Comparison of ENCODE assay signal across 8 cellular contexts in the genomic region with DNA sequence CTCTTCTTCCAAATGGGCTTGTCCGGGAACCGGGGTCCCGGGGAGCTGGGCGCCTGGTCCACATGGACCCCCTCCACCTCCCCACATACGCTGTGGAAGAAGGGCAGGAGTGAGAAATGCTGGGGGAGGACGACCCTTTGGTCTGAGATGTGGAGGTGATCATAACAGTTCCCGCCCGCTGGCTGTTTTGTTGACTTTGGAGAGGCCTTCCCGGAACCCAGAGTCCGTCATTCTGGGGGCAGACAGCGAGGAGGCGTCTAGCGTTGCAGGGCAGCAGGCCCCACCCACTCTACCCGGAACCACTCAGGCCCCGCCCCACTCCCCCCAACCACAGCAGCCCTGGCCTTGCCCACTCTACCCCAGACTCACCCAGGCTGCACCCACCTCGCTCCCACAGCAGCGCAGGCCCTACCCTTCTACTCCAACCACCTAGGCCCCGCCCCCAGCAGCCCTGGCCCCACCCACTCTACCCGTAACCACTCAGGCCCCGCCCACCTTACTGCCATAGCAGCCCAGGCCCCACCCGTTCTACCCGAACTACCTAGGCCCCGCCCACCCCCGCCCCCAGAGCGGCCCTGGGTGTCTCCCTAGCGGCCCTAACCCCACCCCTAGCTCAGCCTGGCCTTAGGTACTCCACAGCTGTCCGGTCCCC. TPM values are rescaled to one million over a fixed set of nuclear protein-coding genes. Genes with fewer than 3 reads are reported as not detected.
A peak's percentile ranks its signal among the peaks of the same experiment; 100 is the strongest.
DNase-seq lines count a peak whose midpoint lies in the region; ATAC-seq lines count a peak whose summit lies in the region.

No MANE protein-coding gene starts in this region.

- H3K4me3 Mint-ChIP-seq in activated T-cell treated with anti-CD3 and anti-CD28 coated beads, Interleukin-2, amount 50 U/mL, for 4 hours: no peak overlapping the region
- H3K4me3 Mint-ChIP-seq in stimulated activated naive CD8-positive, alpha-beta T cell treated with anti-CD3 and anti-CD28 coated beads, Interleukin-15, amount 100 ng/mL, for 72 hours: no peak overlapping the region
- no peak overlapping the region for H3K4me3 Mint-ChIP-seq in activated T-helper 2 cell treated with anti-CD3 and anti-CD28 coated beads, Interferon-gamma antibody, Interleukin-2, Interleukin-4, amounts not matched to agents 10 μg/mL and 5 μg/mL and 100 μg/mL, durations not matched to agents 14 hours and 24 hours and 36 hours (ENCODE audit: low read depth)

- peak; percentile 55 to 56 for ATAC-seq in activated T-cell treated with anti-CD3 and anti-CD28 coated beads, Interleukin-2, amount 50 U/mL, for 4 hours
- peak; percentile 84 for ATAC-seq in left lobe of liver
- ATAC-seq in stimulated activated naive CD8-positive, alpha-beta T cell treated with anti-CD3 and anti-CD28 coated beads, Interleukin-15, amount 100 ng/mL, for 72 hours: peak; percentile 35
- ATAC-seq in HG03039 (IDR thresholded peaks at IDR 0.05; ENCODE audit: unreplicated experiment): no peak

- H3K27me3 Mint-ChIP-seq in activated T-cell treated with anti-CD3 and anti-CD28 coated beads, Interleukin-2, amount 50 U/mL, for 4 hours (ENCODE audit: low read depth): no peaks in the 10 kb centered on the region
- no peaks in the 10 kb centered on the region for H3K27me3 Mint-ChIP-seq in stimulated activated naive CD8-positive, alpha-beta T cell treated with anti-CD3 and anti-CD28 coated beads, Interleukin-15, amount 100 ng/mL, for 72 hours
- no peaks in the 10 kb centered on the region for H3K27me3 Mint-ChIP-seq in activated T-helper 2 cell treated with anti-CD3 and anti-CD28 coated beads, Interferon-gamma antibody, Interleukin-2, Interleukin-4, amounts not matched to agents 10 μg/mL and 5 μg/mL and 100 μg/mL, durations not matched to agents 14 hours and 24 hours and 36 hours (ENCODE audit: low read depth)

- H3K36me3 Mint-ChIP-seq in activated T-cell treated with anti-CD3 and anti-CD28 coated beads, Interleukin-2, amount 50 U/mL, for 4 hours (ENCODE audit: insufficient read depth): peaks cover 10% of the 10 kb centered on the region
- peaks cover 33% of the 10 kb centered on the region for H3K36me3 Mint-ChIP-seq in activated T-helper 2 cell treated with anti-CD3 and anti-CD28 coated beads, Interferon-gamma antibody, Interleukin-2, Interleukin-4, amounts not matched to agents 10 μg/mL and 5 μg/mL and 100 μg/mL, durations not matched to agents 14 hours and 24 hours and 36 hours (ENCODE audit: low read depth)

- no peak overlapping the region for H3K27ac Mint-ChIP-seq in stimulated activated naive CD8-positive, alpha-beta T cell treated with anti-CD3 and anti-CD28 coated beads, Interleukin-15, amount 100 ng/mL, for 72 hours
- no peak overlapping the region for H3K27ac Mint-ChIP-seq in activated T-helper 2 cell treated with anti-CD3 and anti-CD28 coated beads, Interferon-gamma antibody, Interleukin-2, Interleukin-4, amounts not matched to agents 10 μg/mL and 5 μg/mL and 100 μg/mL, durations not matched to agents 14 hours and 24 hours and 36 hours

- peak; percentile 48 for DNase-seq in NCI-H748 (lab: John Stamatoyannopoulos, UW; ENCODE audit: unreplicated experiment)
- DNase-seq in NCI-H748 treated with DMSO at 0.1 percent for 48 hours (lab: John Stamatoyannopoulos, UW): no peak
- no peak for DNase-seq in activated T-cell treated with anti-CD3 and anti-CD28 coated beads, Interleukin-2, amount 50 U/mL, for 4 hours
- DNase-seq in left lobe of liver (ENCODE audit: low spot score): peak; percentile 98
- DNase-seq in stimulated activated naive CD8-positive, alpha-beta T cell treated with anti-CD3 and anti-CD28 coated beads, Interleukin-15, amount 100 ng/mL, for 72 hours: no peak
- DNase-seq in hepatic stellate cell (ENCODE audit: low spot score): no peak
- no peak for DNase-seq in activated T-helper 2 cell treated with anti-CD3 and anti-CD28 coated beads, Interferon-gamma antibody, Interleukin-2, Interleukin-4, amounts not matched to agents 10 μg/mL and 5 μg/mL and 100 μg/mL, durations not matched to agents 14 hours and 24 hours and 36 hours (ENCODE audit: low spot score)

- peaks cover 3% of the 10 kb centered on the region for H3K4me1 Mint-ChIP-seq in activated T-cell treated with anti-CD3 and anti-CD28 coated beads, Interleukin-2, amount 50 U/mL, for 4 hours (ENCODE audit: low read depth)
- H3K4me1 Mint-ChIP-seq in stimulated activated naive CD8-positive, alpha-beta T cell treated with anti-CD3 and anti-CD28 coated beads, Interleukin-15, amount 100 ng/mL, for 72 hours: peaks cover 11% of the 10 kb centered on the region
- H3K4me1 Mint-ChIP-seq in activated T-helper 2 cell treated with anti-CD3 and anti-CD28 coated beads, Interferon-gamma antibody, Interleukin-2, Interleukin-4, amounts not matched to agents 10 μg/mL and 5 μg/mL and 100 μg/mL, durations not matched to agents 14 hours and 24 hours and 36 hours (ENCODE audit: low read depth): peaks cover 1% of the 10 kb centered on the region

- intact Hi-C loops in activated T-helper 2 cell treated with anti-CD3 and anti-CD28 coated beads, Interferon-gamma antibody, Interleukin-2, Interleukin-4, amounts not matched to agents 10 μg/mL and 5 μg/mL and 100 μg/mL, durations not matched to agents 14 hours and 24 hours and 36 hours (cut with micrococcal nuclease): no loop called here

- no peaks in the 10 kb centered on the region for H3K9me3 Mint-ChIP-seq in activated T-cell treated with anti-CD3 and anti-CD28 coated beads, Interleukin-2, amount 50 U/mL, for 4 hours
- no peaks in the 10 kb centered on the region for H3K9me3 Mint-ChIP-seq in stimulated activated naive CD8-positive, alpha-beta T cell treated with anti-CD3 and anti-CD28 coated beads, Interleukin-15, amount 100 ng/mL, for 72 hours
- no peaks in the 10 kb centered on the region for H3K9me3 Mint-ChIP-seq in activated T-helper 2 cell treated with anti-CD3 and anti-CD28 coated beads, Interferon-gamma antibody, Interleukin-2, Interleukin-4, amounts not matched to agents 10 μg/mL and 5 μg/mL and 100 μg/mL, durations not matched to agents 14 hours and 24 hours and 36 hours

RNA-seq across cellular contexts. Expression of gene GPR108, which starts 7.1 kb away (rescaled TPM):
- total RNA-seq in activated T-cell treated with anti-CD3 and anti-CD28 coated beads, Interleukin-2, amount 50 U/mL, for 4 hours: 10 to 100 TPM; 60.4 to 86.3 (median 78.6) TPM
- 28.8 TPM for total RNA-seq in left lobe of liver
- total RNA-seq in activated T-helper 2 cell treated with anti-CD3 and anti-CD28 coated beads, Interferon-gamma antibody, Interleukin-2, Interleukin-4, amounts not matched to agents 10 μg/mL and 5 μg/mL and 100 μg/mL, durations not matched to agents 14 hours and 24 hours and 36 hours: 90.4 and 95.4 TPM in 2 replicates

RNA-seq across cellular contexts. Expression of gene TRIP10, which starts 9.2 kb away (rescaled TPM):
- total RNA-seq in activated T-cell treated with anti-CD3 and anti-CD28 coated beads, Interleukin-2, amount 50 U/mL, for 4 hours: 10 to 100 TPM; 31.8 to 40.2 (median 37.4) TPM
- 9.0 TPM for total RNA-seq in left lobe of liver
- total RNA-seq in activated T-helper 2 cell treated with anti-CD3 and anti-CD28 coated beads, Interferon-gamma antibody, Interleukin-2, Interleukin-4, amounts not matched to agents 10 μg/mL and 5 μg/mL and 100 μg/mL, durations not matched to agents 14 hours and 24 hours and 36 hours: 55.2 and 64.7 TPM in 2 replicates

RNA-seq across cellular contexts. Expression of gene C3, which starts 9.8 kb away (rescaled TPM):
- 1 to 10 TPM; 6.5 to 7.4 (median 6.7) TPM for total RNA-seq in activated T-cell treated with anti-CD3 and anti-CD28 coated beads, Interleukin-2, amount 50 U/mL, for 4 hours
- total RNA-seq in left lobe of liver: 11,297 TPM
- total RNA-seq in activated T-helper 2 cell treated with anti-CD3 and anti-CD28 coated beads, Interferon-gamma antibody, Interleukin-2, Interleukin-4, amounts not matched to agents 10 μg/mL and 5 μg/mL and 100 μg/mL, durations not matched to agents 14 hours and 24 hours and 36 hours: 4.4 and 6.3 TPM in 2 replicates

RNA-seq across cellular contexts. Expression of gene SH2D3A, which starts 37.0 kb away (rescaled TPM):
- total RNA-seq in activated T-cell treated with anti-CD3 and anti-CD28 coated beads, Interleukin-2, amount 50 U/mL, for 4 hours: 10 to 100 TPM; 24.6 to 27.8 (median 27.4) TPM
- 1.1 TPM for total RNA-seq in left lobe of liver
- 7.7 and 8.7 TPM in 2 replicates for total RNA-seq in activated T-helper 2 cell treated with anti-CD3 and anti-CD28 coated beads, Interferon-gamma antibody, Interleukin-2, Interleukin-4, amounts not matched to agents 10 μg/mL and 5 μg/mL and 100 μg/mL, durations not matched to agents 14 hours and 24 hours and 36 hours

RNA-seq across cellular contexts. Expression of gene VAV1, which starts 42.2 kb away (rescaled TPM):
- total RNA-seq in activated T-cell treated with anti-CD3 and anti-CD28 coated beads, Interleukin-2, amount 50 U/mL, for 4 hours: 10 to 100 TPM; 65.7 to 75.6 (median 70.7) TPM
- total RNA-seq in left lobe of liver: 3.1 TPM
- 68.9 and 69.7 TPM in 2 replicates for total RNA-seq in activated T-helper 2 cell treated with anti-CD3 and anti-CD28 coated beads, Interferon-gamma antibody, Interleukin-2, Interleukin-4, amounts not matched to agents 10 μg/mL and 5 μg/mL and 100 μg/mL, durations not matched to agents 14 hours and 24 hours and 36 hours

Comparison
In these comparisons a context has a peak if more than half of its experiments do, and no peak if none do; other contexts are left out.
1. DNase-seq: peak in NCI-H748 (single experiment) and left lobe of liver (single experiment); none in NCI-H748 treated with DMSO at 0.1 percent for 48 hours (single experiment), activated T-cell treated with anti-CD3 and anti-CD28 coated beads, Interleukin-2, amount 50 U/mL, for 4 hours (single experiment), stimulated activated naive CD8-positive, alpha-beta T cell treated with anti-CD3 and anti-CD28 coated beads, Interleukin-15, amount 100 ng/mL, for 72 hours (0 of 2), hepatic stellate cell (single experiment) and activated T-helper 2 cell treated with anti-CD3 and anti-CD28 coated beads, Interferon-gamma antibody, Interleukin-2, Interleukin-4, amounts not matched to agents 10 μg/mL and 5 μg/mL and 100 μg/mL, durations not matched to agents 14 hours and 24 hours and 36 hours (single experiment).
2. RNA of gene C3, which starts 9.8 kb away (total RNA-seq): 11,297 TPM in left lobe of liver (single experiment); 6.5 to 7.4 TPM in activated T-cell treated with anti-CD3 and anti-CD28 coated beads, Interleukin-2, amount 50 U/mL, for 4 hours and 4.4 to 6.3 TPM in activated T-helper 2 cell treated with anti-CD3 and anti-CD28 coated beads, Interferon-gamma antibody, Interleukin-2, Interleukin-4, amounts not matched to agents 10 μg/mL and 5 μg/mL and 100 μg/mL, durations not matched to agents 14 hours and 24 hours and 36 hours; every median in the first group is over 1,000 times any median in the second.